ENCODE assay signal across 1 cellular context in the genomic region with DNA sequence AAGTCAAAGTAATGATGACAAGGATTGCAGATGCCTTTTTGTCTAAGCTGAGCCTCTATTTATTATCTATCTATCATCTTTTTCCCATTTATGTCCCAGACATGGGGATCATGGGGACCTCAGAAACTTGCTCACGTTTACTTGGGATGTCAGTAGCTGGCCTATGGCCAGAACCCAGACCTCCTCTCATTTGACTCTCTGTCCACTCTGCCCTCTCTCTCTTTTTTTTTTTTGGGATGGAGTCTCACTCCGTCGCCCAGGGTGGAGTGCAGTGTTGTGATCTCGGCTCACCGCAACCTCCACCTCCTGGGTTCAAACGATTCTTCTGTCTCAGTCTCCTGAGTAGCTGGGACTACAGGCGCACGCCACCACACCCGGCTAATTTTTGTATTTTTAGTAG.
TF ChIP-seq lines count a peak whose summit lies in the region.

No MANE protein-coding gene starts in this region.

TF ChIP-seq in H1, 55 proteins besides CTCF, POLR2A, EP300 and RAD21:
- TF ChIP-seq, protein P1, sequence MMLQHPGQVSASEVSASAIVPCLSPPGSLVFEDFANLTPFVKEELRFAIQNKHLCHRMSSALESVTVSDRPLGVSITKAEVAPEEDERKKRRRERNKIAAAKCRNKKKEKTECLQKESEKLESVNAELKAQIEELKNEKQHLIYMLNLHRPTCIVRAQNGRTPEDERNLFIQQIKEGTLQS (IDR thresholded peaks at IDR 0.05; ENCODE audit: insufficient read depth, low read depth, low read length), result no peak
- no peak for TF ChIP-seq SIN3A (conservative IDR thresholded peaks at IDR 0.05 in 1 of 2, IDR thresholded peaks at IDR 0.05 in 1 of 2; ENCODE audit: low read depth in 1 of 2, low read length in 2 of 2)
- no peak for TF ChIP-seq E2F6 (IDR thresholded peaks at IDR 0.05)
- no peak for TF ChIP-seq CREB1 (IDR thresholded peaks at IDR 0.05)
- no peak for TF ChIP-seq KDM4A (IDR thresholded peaks at IDR 0.05; ENCODE audit: low read depth, low read length, severe bottlenecking)
- TF ChIP-seq USF2 (IDR thresholded peaks at IDR 0.05; ENCODE audit: low read length), result no peak
